In genomic region chr15:37133619-37134018, GRCh38 we compare ENCODE assay signal across 10 cellular contexts. TPM values are rescaled to one million over a fixed set of nuclear protein-coding genes. Genes with fewer than 3 reads are reported as not detected.
DNase-seq lines count a peak whose midpoint lies in the region; ATAC-seq and TF ChIP-seq lines count a peak whose summit lies in the region.
"Had no signal": no experiment of that assay in that cellular context is flagged by ENCODE, and none has a peak within 500 bp of the region (broad histone marks: within the 10 kb centered on the region; RNA-seq: fewer than 3 reads in every experiment).

No MANE protein-coding gene starts in this region.

- no peaks in the 10 kb centered on the region for H3K4me1 ChIP-seq in RWPE2 (ENCODE audit: insufficient read depth, poor library complexity, severe bottlenecking)
- no peaks in the 10 kb centered on the region for H3K4me1 ChIP-seq in upper lobe of right lung

- TF ChIP-seq CTCF in RWPE2 (IDR thresholded peaks at IDR 0.05; ENCODE audit: poor library complexity, severe bottlenecking) (peak; percentile 31), foreskin fibroblast (IDR thresholded peaks at IDR 0.05; ENCODE audit: low read depth, low read length) (peak; percentile 23), upper lobe of right lung (IDR thresholded peaks at IDR 0.05) (peak; percentile 31)

- intact Hi-C loops in upper lobe of right lung (cut with DNase I): loop anchor here (10.0 kb wide), 1 partner anchor 249 kb away; no protein-coding TSS in a partner anchor

- ATAC-seq in RWPE2 (ENCODE audit: low read depth) (0 out of 3 replicates have a peak, but pooled peaks have one; percentile 30), upper lobe of right lung (no peak), HG02885 (IDR thresholded peaks at IDR 0.05; ENCODE audit: poor library complexity, unreplicated experiment) (no peak), HG02678 (IDR thresholded peaks at IDR 0.05; ENCODE audit: unreplicated experiment) (no peak)

- H3K27me3 ChIP-seq in RWPE2 (ENCODE audit: insufficient read depth, poor library complexity, severe bottlenecking): peaks cover 38% of the 10 kb centered on the region
- H3K27me3 ChIP-seq in upper lobe of right lung: no peaks in the 10 kb centered on the region

- no peak overlapping the region for H3K27ac ChIP-seq in RWPE2 (ENCODE audit: poor library complexity, severe bottlenecking)
- H3K27ac ChIP-seq in upper lobe of right lung: no peak overlapping the region

- no peaks in the 10 kb centered on the region for H3K9me3 ChIP-seq in RWPE2 (ENCODE audit: severe bottlenecking)
- no peaks in the 10 kb centered on the region for H3K9me3 ChIP-seq in upper lobe of right lung

- peak; percentile 5 for DNase-seq in SIG-M5 treated with dmso at 0.1 percent for 504 hours (lab: John Stamatoyannopoulos, UW; ENCODE audit: unreplicated experiment)
- DNase-seq in SIG-M5 (lab: John Stamatoyannopoulos, UW): no peak
- no peak for DNase-seq in RWPE2 (ENCODE audit: low spot score)
- DNase-seq in foreskin fibroblast: peak in 1 of 2 donors; percentile 51
- DNase-seq in upper lobe of right lung: no peak
- DNase-seq in LoVo (ENCODE audit: low spot score): no peak
- DNase-seq: CD4-positive, CD25-positive, alpha-beta regulatory T cell; stimulated activated CD4-positive, alpha-beta T cell treated with anti-CD3 and anti-CD28 coated beads, Interleukin-1b, Interleukin-23, amount 100 ng/mL, for 48 hours had no signal

- no peak overlapping the region for H3K4me3 ChIP-seq in RWPE2 (ENCODE audit: severe bottlenecking)
- H3K4me3 ChIP-seq in foreskin fibroblast (ENCODE audit: low read depth in 1 of 2, low read length in 2 of 2): no peak overlapping the region
- no peak overlapping the region for H3K4me3 ChIP-seq in upper lobe of right lung

- H3K36me3 ChIP-seq in RWPE2 (ENCODE audit: low read depth) (no peaks in the 10 kb centered on the region), upper lobe of right lung (no peaks in the 10 kb centered on the region)

RNA-seq across cellular contexts. Expression of gene MEIS2, which starts 33.3 kb away (rescaled TPM):
- total RNA-seq in upper lobe of right lung: 26.7 TPM
- total RNA-seq: CD4-positive, CD25-positive, alpha-beta regulatory T cell had no signal
